22 cellular contexts compared by ENCODE assay signal in the genomic region with DNA sequence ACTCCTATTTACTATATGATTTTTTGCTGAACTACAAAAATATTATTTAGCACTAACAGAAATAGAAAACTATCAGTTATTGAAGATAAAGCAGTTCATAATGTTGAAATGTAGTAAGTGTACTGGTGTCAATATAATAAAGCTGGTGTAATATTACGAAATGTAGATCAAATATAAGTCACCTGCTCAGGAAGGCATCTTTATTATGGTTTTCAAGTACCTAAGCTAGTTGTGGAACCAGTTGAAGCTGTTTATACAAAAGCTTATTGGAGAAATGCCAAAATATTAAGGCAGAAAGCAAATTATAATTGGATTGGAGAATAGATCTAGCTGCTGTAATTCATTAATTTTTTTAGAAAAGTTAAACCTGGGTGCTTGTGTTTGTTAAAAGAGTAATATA. TPM values are rescaled to one million over a fixed set of nuclear protein-coding genes. Genes with fewer than 3 reads are reported as not detected.
DNase-seq lines count a peak whose midpoint lies in the region; ATAC-seq, FAIRE-seq and TF ChIP-seq lines count a peak whose summit lies in the region.
"Had no signal": no experiment of that assay in that cellular context is flagged by ENCODE, and none has a peak within 500 bp of the region (broad histone marks: within the 10 kb centered on the region; RNA-seq: fewer than 3 reads in every experiment).

No MANE protein-coding gene starts in this region.

- H3K27ac ChIP-seq in vagina: no peak overlapping the region
- H3K27ac ChIP-seq in pancreas: no peak overlapping the region
- H3K27ac ChIP-seq: colonic mucosa, gastroesophageal sphincter, GM23248 had no signal

- ATAC-seq in pancreas (no peak), GM21423 (IDR thresholded peaks at IDR 0.05; ENCODE audit: unreplicated experiment) (no peak)
- ATAC-seq: gastroesophageal sphincter, sciatic nerve, T-cell had no signal

- H3K27me3 ChIP-seq in bronchial epithelial cell (ENCODE audit: control insufficient read depth, insufficient read depth, low read length): no peaks in the 10 kb centered on the region
- no peaks in the 10 kb centered on the region for H3K27me3 ChIP-seq in vagina
- H3K27me3 ChIP-seq in pancreas: no peaks in the 10 kb centered on the region
- H3K27me3 ChIP-seq: colonic mucosa, gastroesophageal sphincter had no signal

- H3K4me1 ChIP-seq in vagina: peaks cover 9% of the 10 kb centered on the region
- no peaks in the 10 kb centered on the region for H3K4me1 ChIP-seq in pancreas
- H3K4me1 ChIP-seq: colonic mucosa had no signal

- no peak for TF ChIP-seq POLR2A in vagina (IDR thresholded peaks at IDR 0.05)

- TF ChIP-seq CTCF in Calu3 (IDR thresholded peaks at IDR 0.05; ENCODE audit: unreplicated experiment) (no peak), bronchial epithelial cell (IDR thresholded peaks at IDR 0.05; ENCODE audit: insufficient read depth, low read length, severe bottlenecking) (no peak), vagina (IDR thresholded peaks at IDR 0.05) (no peak), pancreas (IDR thresholded peaks at IDR 0.05) (no peak)

- no peak overlapping the region for H3K4me3 Mint-ChIP-seq in Calu3 (ENCODE audit: low read depth, unreplicated experiment)
- H3K4me3 Mint-ChIP-seq: activated CD4-positive, alpha-beta memory T cell treated with anti-CD3 and anti-CD28 coated beads for 36 hours; activated naive CD4-positive, alpha-beta T cell treated with anti-CD3 and anti-CD28 coated beads, Interleukin-2, amount 50 U/mL, for 24 hours; CD4-positive, alpha-beta memory T cell; stimulated activated naive CD8-positive, alpha-beta T cell treated with anti-CD3 and anti-CD28 coated beads, Interleukin-15, Interleukin-2, amounts not matched to agents 100 ng/mL and 50 ng/mL, for 24 hours; T-cell had no signal

- WGBS in pancreas, 2 donors: 20 to 23% methylated on average over 1 of the region's 1 CpG

- intact Hi-C loops in Calu3 (cut with micrococcal nuclease; ENCODE audit: unreplicated experiment) (no loop called here), vagina (cut with DNase I) (no loop called here), pancreas (cut with DNase I) (no loop called here)

- CTCF ChIA-PET in Calu3 (lab: Charles Lee): interaction anchor here (0.6 to 2.1 kb wide), 4 partner anchors 20 to 226 kb away, joined by 3 to 6 read pairs (median 4); no protein-coding TSS in a partner anchor

- no peaks in the 10 kb centered on the region for H3K9me3 ChIP-seq in vagina
- H3K9me3 ChIP-seq in pancreas: no peaks in the 10 kb centered on the region
- H3K9me3 ChIP-seq: colonic mucosa, gastroesophageal sphincter had no signal

- peak overlapping the region; percentile 50 for H3K27ac Mint-ChIP-seq in Calu3 (ENCODE audit: unreplicated experiment)
- H3K27ac Mint-ChIP-seq: activated CD4-positive, alpha-beta memory T cell treated with anti-CD3 and anti-CD28 coated beads for 36 hours; activated naive CD4-positive, alpha-beta T cell treated with anti-CD3 and anti-CD28 coated beads, Interleukin-2, amount 50 U/mL, for 24 hours; CD4-positive, alpha-beta memory T cell; stimulated activated naive CD8-positive, alpha-beta T cell treated with anti-CD3 and anti-CD28 coated beads, Interleukin-15, Interleukin-2, amounts not matched to agents 100 ng/mL and 50 ng/mL, for 24 hours; T-cell had no signal

- H3K36me3 Mint-ChIP-seq in Calu3 (ENCODE audit: insufficient read depth, unreplicated experiment): peaks cover 5% of the 10 kb centered on the region
- H3K36me3 Mint-ChIP-seq: activated CD4-positive, alpha-beta memory T cell treated with anti-CD3 and anti-CD28 coated beads for 36 hours; activated naive CD4-positive, alpha-beta T cell treated with anti-CD3 and anti-CD28 coated beads, Interleukin-2, amount 50 U/mL, for 24 hours; CD4-positive, alpha-beta memory T cell; T-cell had no signal

- FAIRE-seq in bronchial epithelial cell (lab: Jason Lieb, UNC) (no peak), pancreas (lab: Jason Lieb, UNC) (no peak)
- FAIRE-seq: endothelial cell of umbilical vein had no signal

- no peaks in the 10 kb centered on the region for H3K4me1 Mint-ChIP-seq in Calu3 (ENCODE audit: low read depth, unreplicated experiment)
- H3K4me1 Mint-ChIP-seq: activated naive CD4-positive, alpha-beta T cell treated with anti-CD3 and anti-CD28 coated beads, Interleukin-2, amount 50 U/mL, for 24 hours; CD4-positive, alpha-beta memory T cell had no signal

- peaks cover 55% of the 10 kb centered on the region for H3K27me3 Mint-ChIP-seq in Calu3 (ENCODE audit: unreplicated experiment)

- no peaks in the 10 kb centered on the region for H3K9me3 Mint-ChIP-seq in Calu3 (ENCODE audit: low read depth, unreplicated experiment)
- H3K9me3 Mint-ChIP-seq: activated CD4-positive, alpha-beta memory T cell treated with anti-CD3 and anti-CD28 coated beads for 36 hours; activated naive CD4-positive, alpha-beta T cell treated with anti-CD3 and anti-CD28 coated beads, Interleukin-2, amount 50 U/mL, for 24 hours; T-cell had no signal

- no peak overlapping the region for H3K4me3 ChIP-seq in bronchial epithelial cell (ENCODE audit: low read depth, low read length)
- no peak overlapping the region for H3K4me3 ChIP-seq in vagina
- H3K4me3 ChIP-seq in pancreas: no peak overlapping the region
- H3K4me3 ChIP-seq: colonic mucosa, gastroesophageal sphincter, GM23248, lung had no signal

- no TSS peak for BruUV-seq in Calu3 (replicated peaks; lab: Mats Ljungman, UMichigan)

- DNase-seq in Calu3 (no peak), NCI-H1092 treated with DMSO at 0.1 percent for 48 hours (lab: John Stamatoyannopoulos, UW) (peak; percentile 87), NCI-H2171 treated with DMSO at 0.1 percent for 48 hours (lab: John Stamatoyannopoulos, UW) (peak; percentile 67), bronchial epithelial cell (ENCODE audit: low read depth) (peak; percentile 84), vagina (ENCODE audit: extremely low spot score in 2 of 2) (no peak), pancreas (no peak), NOMO-1 treated with dmso at 0.1 percent for 144 hours (lab: John Stamatoyannopoulos, UW; ENCODE audit: unreplicated experiment) (no peak)
- DNase-seq: activated CD4-positive, alpha-beta memory T cell treated with anti-CD3 and anti-CD28 coated beads for 36 hours; activated T-cell treated with anti-CD3 and anti-CD28 coated beads, Interleukin-2, amount 50 U/mL, for 48 hours; CD4-positive, alpha-beta memory T cell; colonic mucosa; GM23248; RPMI8226; T-cell had no signal

- no peaks in the 10 kb centered on the region for H3K36me3 ChIP-seq in bronchial epithelial cell (ENCODE audit: control insufficient read depth, insufficient read depth, low read length)
- no peaks in the 10 kb centered on the region for H3K36me3 ChIP-seq in vagina
- H3K36me3 ChIP-seq in pancreas: no peaks in the 10 kb centered on the region
- H3K36me3 ChIP-seq: colonic mucosa, gastroesophageal sphincter had no signal

RNA-seq across cellular contexts. Expression of a gene that starts 6.2 kb away (rescaled TPM):
- total RNA-seq in Calu3 (2022) (1.8 and 3.0 TPM in 2 replicates), bronchial epithelial cell (3.9 and 10.4 TPM in 2 replicates), vagina (13.0 TPM), pancreas (1 to 10 TPM in 5 of 6 donors, under 1 TPM in 1; 0.84 to 2.7 (median 1.4) TPM)
- polyA plus RNA-seq in pancreas: 1 to 10 TPM; 1.2 to 3.5 TPM
- total RNA-seq: activated CD4-positive, alpha-beta memory T cell treated with anti-CD3 and anti-CD28 coated beads for 36 hours; T-cell had no signal
- polyA plus RNA-seq: AG04450; CD4-positive, alpha-beta memory T cell had no signal

Comparison
In these comparisons a context has a peak if more than half of its experiments do, and no peak if none do; other contexts are left out.
1. DNase-seq: peak in NCI-H1092 treated with DMSO at 0.1 percent for 48 hours (single experiment), NCI-H2171 treated with DMSO at 0.1 percent for 48 hours (single experiment) and bronchial epithelial cell (single experiment); none in Calu3 (single experiment), vagina (0 of 2), pancreas (0 of 6) and NOMO-1 treated with dmso at 0.1 percent for 144 hours (single experiment).